In the genomic region with DNA sequence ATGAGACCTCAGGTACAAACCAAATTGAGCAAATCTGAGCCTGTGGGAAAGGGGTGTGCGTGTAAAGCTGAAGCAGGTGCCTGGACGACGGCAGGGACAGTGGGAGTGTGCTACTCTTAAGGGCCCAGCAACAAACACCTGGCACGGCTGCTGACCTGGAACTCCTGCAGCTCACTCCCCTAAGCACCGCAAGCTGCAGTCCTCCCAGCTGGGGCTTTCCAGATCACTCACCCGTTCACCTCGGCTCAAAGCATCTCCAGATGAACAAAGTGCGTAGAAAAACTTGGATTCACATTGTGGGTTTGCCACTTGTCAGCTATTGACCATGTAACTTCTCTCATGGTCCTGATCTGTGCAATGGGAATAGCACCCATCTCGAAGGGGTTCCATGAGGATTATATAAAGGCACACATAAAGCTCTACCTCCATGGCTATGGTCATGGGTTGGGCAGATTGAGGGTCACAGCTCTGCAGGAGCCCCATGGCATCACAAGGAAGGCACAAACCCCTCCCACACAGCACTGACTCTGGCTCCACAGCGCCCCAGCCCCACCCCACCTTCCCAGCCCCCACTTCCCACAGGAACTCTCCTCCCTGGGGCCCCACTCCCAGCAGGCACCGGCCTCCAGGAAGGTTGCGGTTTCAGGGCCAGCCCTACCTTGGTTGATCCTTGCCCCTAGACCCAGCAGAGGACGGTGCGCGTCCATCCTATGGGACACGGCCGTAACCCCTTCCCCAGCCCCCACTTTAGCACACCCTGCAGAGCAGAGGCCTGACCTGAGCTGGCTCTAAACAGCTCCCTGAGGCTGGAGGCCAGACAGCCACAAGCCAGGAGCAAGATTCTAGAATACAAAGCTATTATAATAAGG, we compare ENCODE assay signal across 1 cellular context.
TF ChIP-seq lines count a peak whose summit lies in the region.

No MANE protein-coding gene starts in this region.

TF ChIP-seq in HepG2, 621 proteins besides CTCF, POLR2A, EP300 and RAD21 (continued from another document and continues in another):
- TF ChIP-seq, protein P1, sequence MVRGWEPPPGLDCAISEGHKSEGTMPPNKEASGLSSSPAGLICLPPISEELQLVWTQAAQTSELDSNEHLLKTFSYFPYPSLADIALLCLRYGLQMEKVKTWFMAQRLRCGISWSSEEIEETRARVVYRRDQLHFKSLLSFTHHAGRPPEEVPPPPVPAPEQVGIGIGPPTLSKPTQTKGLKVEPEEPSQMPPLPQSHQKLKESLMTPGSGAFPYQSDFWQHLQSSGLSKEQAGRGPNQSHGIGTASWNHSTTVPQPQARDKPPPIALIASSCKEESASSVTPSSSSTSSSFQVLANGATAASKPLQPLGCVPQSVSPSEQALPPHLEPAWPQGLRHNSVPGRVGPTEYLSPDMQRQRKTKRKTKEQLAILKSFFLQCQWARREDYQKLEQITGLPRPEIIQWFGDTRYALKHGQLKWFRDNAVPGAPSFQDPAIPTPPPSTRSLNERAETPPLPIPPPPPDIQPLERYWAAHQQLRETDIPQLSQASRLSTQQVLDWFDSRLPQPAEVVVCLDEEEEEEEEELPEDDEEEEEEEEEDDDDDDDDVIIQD (CRISPR knock-in tag; IDR thresholded peaks at IDR 0.05; ENCODE audit: low read depth), result no peak
- TF ChIP-seq ZKSCAN1 (IDR thresholded peaks at IDR 0.05; ENCODE audit: low read length), result no peak
- TF ChIP-seq, protein P2, sequence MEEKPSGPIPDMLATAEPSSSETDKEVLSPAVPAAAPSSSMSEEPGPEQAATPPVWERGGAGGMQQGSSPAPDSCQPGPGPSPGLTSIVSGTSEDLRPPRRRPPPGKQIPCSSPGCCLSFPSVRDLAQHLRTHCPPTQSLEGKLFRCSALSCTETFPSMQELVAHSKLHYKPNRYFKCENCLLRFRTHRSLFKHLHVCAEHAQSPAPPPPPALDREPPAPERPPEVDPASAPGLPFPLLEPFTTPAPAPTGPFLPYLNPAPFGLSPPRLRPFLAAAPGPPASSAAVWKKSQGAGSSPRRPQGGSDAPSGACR (CRISPR knock-in tag; IDR thresholded peaks at IDR 0.05), result no peak
- TF ChIP-seq ZNF616 (CRISPR knock-in tag; IDR thresholded peaks at IDR 0.05; ENCODE audit: low read depth), result no peak
- no peak for TF ChIP-seq ZNF383 (CRISPR knock-in tag; IDR thresholded peaks at IDR 0.05; ENCODE audit: borderline replicate concordance)
- no peak for TF ChIP-seq FOXA3 (CRISPR knock-in tag; IDR thresholded peaks at IDR 0.05)
- TF ChIP-seq ZNF563 (CRISPR knock-in tag; IDR thresholded peaks at IDR 0.05), result no peak
- TF ChIP-seq YY1 (IDR thresholded peaks at IDR 0.05; ENCODE audit: insufficient read depth, insufficient replicate concordance, low read depth, low read length), result no peak
- TF ChIP-seq IRF2 (CRISPR knock-in tag; IDR thresholded peaks at IDR 0.05), result no peak
- TF ChIP-seq ZNF468 (CRISPR knock-in tag; IDR thresholded peaks at IDR 0.05), result no peak
- TF ChIP-seq HNRNPK (IDR thresholded peaks at IDR 0.05; ENCODE audit: low read depth, low read length, poor library complexity, severe bottlenecking), result no peak
- peak; percentile 24; the same call in 1 of the 2 replicates for TF ChIP-seq FOSL2 (CRISPR knock-in tag; IDR thresholded peaks at IDR 0.05)
- TF ChIP-seq HOXD1 (CRISPR knock-in tag; IDR thresholded peaks at IDR 0.05), result no peak
- TF ChIP-seq ZNF546 (CRISPR knock-in tag; conservative IDR thresholded peaks at IDR 0.05), result no peak
- TF ChIP-seq ZNF263 (CRISPR knock-in tag; IDR thresholded peaks at IDR 0.05), result peak; percentile 28; the same call in 1 of the 2 replicates
- no peak for TF ChIP-seq TMF1 (CRISPR knock-in tag; IDR thresholded peaks at IDR 0.05; ENCODE audit: low read depth)
- TF ChIP-seq MIXL1 (CRISPR knock-in tag; IDR thresholded peaks at IDR 0.05), result no peak
- no peak for TF ChIP-seq ZNF207 (IDR thresholded peaks at IDR 0.05; ENCODE audit: borderline replicate concordance)
- no peak for TF ChIP-seq ARNT (IDR thresholded peaks at IDR 0.05)
- TF ChIP-seq, protein P3, sequence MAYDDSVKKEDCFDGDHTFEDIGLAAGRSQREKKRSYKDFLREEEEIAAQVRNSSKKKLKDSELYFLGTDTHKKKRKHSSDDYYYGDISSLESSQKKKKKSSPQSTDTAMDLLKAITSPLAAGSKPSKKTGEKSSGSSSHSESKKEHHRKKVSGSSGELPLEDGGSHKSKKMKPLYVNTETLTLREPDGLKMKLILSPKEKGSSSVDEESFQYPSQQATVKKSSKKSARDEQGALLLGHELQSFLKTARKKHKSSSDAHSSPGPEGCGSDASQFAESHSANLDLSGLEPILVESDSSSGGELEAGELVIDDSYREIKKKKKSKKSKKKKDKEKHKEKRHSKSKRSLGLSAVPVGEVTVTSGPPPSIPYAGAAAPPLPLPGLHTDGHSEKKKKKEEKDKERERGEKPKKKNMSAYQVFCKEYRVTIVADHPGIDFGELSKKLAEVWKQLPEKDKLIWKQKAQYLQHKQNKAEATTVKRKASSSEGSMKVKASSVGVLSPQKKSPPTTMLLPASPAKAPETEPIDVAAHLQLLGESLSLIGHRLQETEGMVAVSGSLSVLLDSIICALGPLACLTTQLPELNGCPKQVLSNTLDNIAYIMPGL (CRISPR knock-in tag; IDR thresholded peaks at IDR 0.05; ENCODE audit: borderline replicate concordance in 1 of 2, low read depth in 1 of 2), result peak in 1 of 2 experiments; percentile 21; a peak in 1 of 4 replicates
- no peak for TF ChIP-seq MAFF (IDR thresholded peaks at IDR 0.05; ENCODE audit: low read depth, low read length)
- TF ChIP-seq POLR2AphosphoS2 (IDR thresholded peaks at IDR 0.05; ENCODE audit: low read depth, low read length), result no peak
- TF ChIP-seq MAF1 (CRISPR knock-in tag; IDR thresholded peaks at IDR 0.05; ENCODE audit: borderline replicate concordance), result no peak
- TF ChIP-seq JUND (CRISPR knock-in tag; IDR thresholded peaks at IDR 0.05), result no peak
- no peak for TF ChIP-seq JARID2 (CRISPR knock-in tag; IDR thresholded peaks at IDR 0.05; ENCODE audit: insufficient replicate concordance)
- TF ChIP-seq, protein P4, sequence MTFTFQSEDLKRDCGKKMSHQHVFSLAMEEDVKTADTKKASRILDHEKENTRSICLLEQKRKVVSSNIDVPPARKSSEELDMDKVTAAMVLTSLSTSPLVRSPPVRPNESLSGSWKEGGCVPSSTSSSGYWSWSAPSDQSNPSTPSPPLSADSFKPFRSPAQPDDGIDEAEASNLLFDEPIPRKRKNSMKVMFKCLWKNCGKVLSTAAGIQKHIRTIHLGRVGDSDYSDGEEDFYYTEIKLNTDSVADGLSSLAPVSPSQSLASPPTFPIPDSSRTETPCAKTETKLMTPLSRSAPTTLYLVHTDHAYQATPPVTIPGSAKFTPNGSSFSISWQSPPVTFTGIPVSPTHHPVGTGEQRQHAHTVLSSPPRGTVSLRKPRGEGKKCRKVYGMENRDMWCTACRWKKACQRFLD (CRISPR knock-in tag; IDR thresholded peaks at IDR 0.05; ENCODE audit: borderline replicate concordance), result no peak
- no peak for TF ChIP-seq ZNF777 (CRISPR knock-in tag; IDR thresholded peaks at IDR 0.05)
- TF ChIP-seq, protein P5, sequence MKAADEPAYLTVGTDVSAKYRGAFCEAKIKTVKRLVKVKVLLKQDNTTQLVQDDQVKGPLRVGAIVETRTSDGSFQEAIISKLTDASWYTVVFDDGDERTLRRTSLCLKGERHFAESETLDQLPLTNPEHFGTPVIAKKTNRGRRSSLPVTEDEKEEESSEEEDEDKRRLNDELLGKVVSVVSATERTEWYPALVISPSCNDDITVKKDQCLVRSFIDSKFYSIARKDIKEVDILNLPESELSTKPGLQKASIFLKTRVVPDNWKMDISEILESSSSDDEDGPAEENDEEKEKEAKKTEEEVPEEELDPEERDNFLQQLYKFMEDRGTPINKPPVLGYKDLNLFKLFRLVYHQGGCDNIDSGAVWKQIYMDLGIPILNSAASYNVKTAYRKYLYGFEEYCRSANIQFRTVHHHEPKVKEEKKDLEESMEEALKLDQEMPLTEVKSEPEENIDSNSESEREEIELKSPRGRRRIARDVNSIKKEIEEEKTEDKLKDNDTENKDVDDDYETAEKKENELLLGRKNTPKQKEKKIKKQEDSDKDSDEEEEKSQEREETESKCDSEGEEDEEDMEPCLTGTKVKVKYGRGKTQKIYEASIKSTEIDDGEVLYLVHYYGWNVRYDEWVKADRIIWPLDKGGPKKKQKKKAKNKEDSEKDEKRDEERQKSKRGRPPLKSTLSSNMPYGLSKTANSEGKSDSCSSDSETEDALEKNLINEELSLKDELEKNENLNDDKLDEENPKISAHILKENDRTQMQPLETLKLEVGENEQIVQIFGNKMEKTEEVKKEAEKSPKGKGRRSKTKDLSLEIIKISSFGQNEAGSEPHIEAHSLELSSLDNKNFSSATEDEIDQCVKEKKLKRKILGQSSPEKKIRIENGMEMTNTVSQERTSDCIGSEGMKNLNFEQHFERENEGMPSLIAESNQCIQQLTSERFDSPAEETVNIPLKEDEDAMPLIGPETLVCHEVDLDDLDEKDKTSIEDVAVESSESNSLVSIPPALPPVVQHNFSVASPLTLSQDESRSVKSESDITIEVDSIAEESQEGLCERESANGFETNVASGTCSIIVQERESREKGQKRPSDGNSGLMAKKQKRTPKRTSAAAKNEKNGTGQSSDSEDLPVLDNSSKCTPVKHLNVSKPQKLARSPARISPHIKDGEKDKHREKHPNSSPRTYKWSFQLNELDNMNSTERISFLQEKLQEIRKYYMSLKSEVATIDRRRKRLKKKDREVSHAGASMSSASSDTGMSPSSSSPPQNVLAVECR (CRISPR knock-in tag; IDR thresholded peaks at IDR 0.05; ENCODE audit: borderline replicate concordance), result peak; percentile 52; the same call in 1 of the 2 replicates
- no peak for TF ChIP-seq RFXANK (CRISPR knock-in tag; IDR thresholded peaks at IDR 0.05)
- TF ChIP-seq FOXK1 (CRISPR knock-in tag; IDR thresholded peaks at IDR 0.05; ENCODE audit: borderline replicate concordance, low read depth), result no peak
- TF ChIP-seq PHB2 (IDR thresholded peaks at IDR 0.05; ENCODE audit: partially characterized antibody), result no peak
- TF ChIP-seq U2AF1 (optimal IDR thresholded peaks at IDR 0.05; ENCODE audit: low read depth, low read length), result no peak
- no peak for TF ChIP-seq SYNCRIP (IDR thresholded peaks at IDR 0.05; ENCODE audit: insufficient read depth, low read depth, low read length)
- TF ChIP-seq ZNF30 (CRISPR knock-in tag; IDR thresholded peaks at IDR 0.05), result no peak
- TF ChIP-seq, protein P6, sequence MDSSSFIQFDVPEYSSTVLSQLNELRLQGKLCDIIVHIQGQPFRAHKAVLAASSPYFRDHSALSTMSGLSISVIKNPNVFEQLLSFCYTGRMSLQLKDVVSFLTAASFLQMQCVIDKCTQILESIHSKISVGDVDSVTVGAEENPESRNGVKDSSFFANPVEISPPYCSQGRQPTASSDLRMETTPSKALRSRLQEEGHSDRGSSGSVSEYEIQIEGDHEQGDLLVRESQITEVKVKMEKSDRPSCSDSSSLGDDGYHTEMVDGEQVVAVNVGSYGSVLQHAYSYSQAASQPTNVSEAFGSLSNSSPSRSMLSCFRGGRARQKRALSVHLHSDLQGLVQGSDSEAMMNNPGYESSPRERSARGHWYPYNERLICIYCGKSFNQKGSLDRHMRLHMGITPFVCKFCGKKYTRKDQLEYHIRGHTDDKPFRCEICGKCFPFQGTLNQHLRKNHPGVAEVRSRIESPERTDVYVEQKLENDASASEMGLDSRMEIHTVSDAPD (CRISPR knock-in tag; IDR thresholded peaks at IDR 0.05), result peak; percentile 79; the same call in 1 of the 2 replicates
- TF ChIP-seq ZNF570 (CRISPR knock-in tag; IDR thresholded peaks at IDR 0.05; ENCODE audit: borderline replicate concordance), result no peak
- TF ChIP-seq CEBPB (IDR thresholded peaks at IDR 0.05; ENCODE audit: borderline replicate concordance, low read depth, low read length), result no peak
- TF ChIP-seq, protein P7, sequence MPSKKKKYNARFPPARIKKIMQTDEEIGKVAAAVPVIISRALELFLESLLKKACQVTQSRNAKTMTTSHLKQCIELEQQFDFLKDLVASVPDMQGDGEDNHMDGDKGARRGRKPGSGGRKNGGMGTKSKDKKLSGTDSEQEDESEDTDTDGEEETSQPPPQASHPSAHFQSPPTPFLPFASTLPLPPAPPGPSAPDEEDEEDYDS (CRISPR knock-in tag; IDR thresholded peaks at IDR 0.05), result no peak
- no peak for TF ChIP-seq SIN3A (IDR thresholded peaks at IDR 0.05; ENCODE audit: borderline replicate concordance, low read depth, low read length)
- no peak for TF ChIP-seq JUN (CRISPR knock-in tag; IDR thresholded peaks at IDR 0.05)
- TF ChIP-seq ZKSCAN8 (CRISPR knock-in tag; IDR thresholded peaks at IDR 0.05; ENCODE audit: borderline replicate concordance), result no peak
- TF ChIP-seq ZNF605 (CRISPR knock-in tag; IDR thresholded peaks at IDR 0.05), result no peak
- TF ChIP-seq, protein P8, sequence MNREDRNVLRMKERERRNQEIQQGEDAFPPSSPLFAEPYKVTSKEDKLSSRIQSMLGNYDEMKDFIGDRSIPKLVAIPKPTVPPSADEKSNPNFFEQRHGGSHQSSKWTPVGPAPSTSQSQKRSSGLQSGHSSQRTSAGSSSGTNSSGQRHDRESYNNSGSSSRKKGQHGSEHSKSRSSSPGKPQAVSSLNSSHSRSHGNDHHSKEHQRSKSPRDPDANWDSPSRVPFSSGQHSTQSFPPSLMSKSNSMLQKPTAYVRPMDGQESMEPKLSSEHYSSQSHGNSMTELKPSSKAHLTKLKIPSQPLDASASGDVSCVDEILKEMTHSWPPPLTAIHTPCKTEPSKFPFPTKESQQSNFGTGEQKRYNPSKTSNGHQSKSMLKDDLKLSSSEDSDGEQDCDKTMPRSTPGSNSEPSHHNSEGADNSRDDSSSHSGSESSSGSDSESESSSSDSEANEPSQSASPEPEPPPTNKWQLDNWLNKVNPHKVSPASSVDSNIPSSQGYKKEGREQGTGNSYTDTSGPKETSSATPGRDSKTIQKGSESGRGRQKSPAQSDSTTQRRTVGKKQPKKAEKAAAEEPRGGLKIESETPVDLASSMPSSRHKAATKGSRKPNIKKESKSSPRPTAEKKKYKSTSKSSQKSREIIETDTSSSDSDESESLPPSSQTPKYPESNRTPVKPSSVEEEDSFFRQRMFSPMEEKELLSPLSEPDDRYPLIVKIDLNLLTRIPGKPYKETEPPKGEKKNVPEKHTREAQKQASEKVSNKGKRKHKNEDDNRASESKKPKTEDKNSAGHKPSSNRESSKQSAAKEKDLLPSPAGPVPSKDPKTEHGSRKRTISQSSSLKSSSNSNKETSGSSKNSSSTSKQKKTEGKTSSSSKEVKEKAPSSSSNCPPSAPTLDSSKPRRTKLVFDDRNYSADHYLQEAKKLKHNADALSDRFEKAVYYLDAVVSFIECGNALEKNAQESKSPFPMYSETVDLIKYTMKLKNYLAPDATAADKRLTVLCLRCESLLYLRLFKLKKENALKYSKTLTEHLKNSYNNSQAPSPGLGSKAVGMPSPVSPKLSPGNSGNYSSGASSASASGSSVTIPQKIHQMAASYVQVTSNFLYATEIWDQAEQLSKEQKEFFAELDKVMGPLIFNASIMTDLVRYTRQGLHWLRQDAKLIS (CRISPR knock-in tag; IDR thresholded peaks at IDR 0.05), result no peak
- TF ChIP-seq CCAR2 (optimal IDR thresholded peaks at IDR 0.05; ENCODE audit: low read depth, low read length), result no peak
